22 cellular contexts compared by ENCODE assay signal in genomic region chr1:236576004-236576403, GRCh38. TPM values are rescaled to one million over a fixed set of nuclear protein-coding genes. Genes with fewer than 3 reads are reported as not detected.
DNase-seq lines count a peak whose midpoint lies in the region; ATAC-seq and TF ChIP-seq lines count a peak whose summit lies in the region.
"Had no signal": no experiment of that assay in that cellular context is flagged by ENCODE, and none has a peak within 500 bp of the region (broad histone marks: within the 10 kb centered on the region; RNA-seq: fewer than 3 reads in every experiment).

No MANE protein-coding gene starts in this region.

- H3K36me3 Mint-ChIP-seq in activated CD4-positive, alpha-beta T cell treated with anti-CD3 and anti-CD28 coated beads for 36 hours (ENCODE audit: low read depth): peaks cover 42% of the 10 kb centered on the region
- peaks cover 6 to 21% of the 10 kb centered on the region in 2 donors for H3K36me3 Mint-ChIP-seq in activated naive CD4-positive, alpha-beta T cell treated with anti-CD3 and anti-CD28 coated beads, Interleukin-2, amount 50 U/mL, for 72 hours

- peak overlapping the region; percentile 69 for H3K27ac Mint-ChIP-seq in activated CD4-positive, alpha-beta T cell treated with anti-CD3 and anti-CD28 coated beads for 36 hours
- no peak overlapping the region for H3K27ac Mint-ChIP-seq in activated naive CD4-positive, alpha-beta T cell treated with anti-CD3 and anti-CD28 coated beads, Interleukin-2, amount 50 U/mL, for 72 hours
- H3K27ac Mint-ChIP-seq: GM23338, immature natural killer cell, type B pancreatic cell had no signal

- H3K27ac ChIP-seq in body of pancreas: no peak overlapping the region
- H3K27ac ChIP-seq: A549, esophagus squamous epithelium, left ventricle myocardium inferior, stomach had no signal

- no peak for DNase-seq in activated CD4-positive, alpha-beta T cell treated with anti-CD3 and anti-CD28 coated beads for 36 hours
- no peak for DNase-seq in activated CD4-positive, alpha-beta T cell treated with anti-CD3 and anti-CD28 coated beads, Interleukin-2, amount 50 U/mL, for 4 hours
- peak; percentile 41 for DNase-seq in HS-5 (ENCODE audit: low read depth)
- peak; percentile 15 to 67 for DNase-seq in cardiac fibroblast (ENCODE audit: low read depth in 2 of 2)
- DNase-seq in renal cortical epithelial cell (ENCODE audit: low read depth): peak; percentile 7
- no peak for DNase-seq in activated naive CD4-positive, alpha-beta T cell treated with anti-CD3 and anti-CD28 coated beads, Interleukin-2, amount 50 U/mL, for 72 hours (ENCODE audit: low spot score in 2 of 2)
- DNase-seq in body of pancreas: no peak
- no peak for DNase-seq in cardiac septum (ENCODE audit: low spot score)
- DNase-seq: activated CD4-positive, alpha-beta T cell treated with anti-CD3 and anti-CD28 coated beads for 1 hour; activated effector memory CD4-positive, alpha-beta T cell treated with anti-CD3 and anti-CD28 coated beads, Interleukin-2, amount 50 U/mL, for 16 hours; amniotic stem cell; DMS 273 treated with DMSO at 0.1 percent for 48 hours; effector memory CD8-positive, alpha-beta T cell; esophagus squamous epithelium; immature natural killer cell; left ventricle myocardium inferior; NCI-H2171 treated with DMSO at 0.1 percent for 48 hours; NCI-H69; stomach had no signal

- H3K27me3 Mint-ChIP-seq in activated CD4-positive, alpha-beta T cell treated with anti-CD3 and anti-CD28 coated beads for 36 hours: no peaks in the 10 kb centered on the region
- H3K27me3 Mint-ChIP-seq: effector memory CD8-positive, alpha-beta T cell; type B pancreatic cell had no signal

- no peaks in the 10 kb centered on the region for H3K9me3 ChIP-seq in body of pancreas
- H3K9me3 ChIP-seq: A549, esophagus squamous epithelium, left ventricle myocardium inferior, stomach had no signal

- no peaks in the 10 kb centered on the region for H3K9me3 Mint-ChIP-seq in activated CD4-positive, alpha-beta T cell treated with anti-CD3 and anti-CD28 coated beads for 36 hours (ENCODE audit: low read depth)
- H3K9me3 Mint-ChIP-seq in activated naive CD4-positive, alpha-beta T cell treated with anti-CD3 and anti-CD28 coated beads, Interleukin-2, amount 50 U/mL, for 72 hours: no peaks in the 10 kb centered on the region
- H3K9me3 Mint-ChIP-seq: effector memory CD8-positive, alpha-beta T cell; GM23338; immature natural killer cell; type B pancreatic cell had no signal

- H3K4me1 Mint-ChIP-seq in activated CD4-positive, alpha-beta T cell treated with anti-CD3 and anti-CD28 coated beads for 36 hours: no peaks in the 10 kb centered on the region
- H3K4me1 Mint-ChIP-seq: GM23338, immature natural killer cell had no signal

- H3K4me3 ChIP-seq in cardiac fibroblast (replicated peaks in 1 of 2; ENCODE audit: low read depth in 2 of 2, low read length in 2 of 2): no peak overlapping the region
- H3K4me3 ChIP-seq in body of pancreas: no peak overlapping the region
- H3K4me3 ChIP-seq: A549, esophagus squamous epithelium, GM23338, left ventricle myocardium inferior, stomach had no signal

- H3K4me1 ChIP-seq in body of pancreas: no peaks in the 10 kb centered on the region
- H3K4me1 ChIP-seq: A549, esophagus squamous epithelium, stomach had no signal

- no peaks in the 10 kb centered on the region for H3K27me3 ChIP-seq in body of pancreas
- H3K27me3 ChIP-seq: esophagus squamous epithelium, stomach had no signal

- 49 to 67% methylated on average over 2 of the region's 2 CpGs for WGBS in body of pancreas, 2 donors

- ATAC-seq in activated CD4-positive, alpha-beta T cell treated with anti-CD3 and anti-CD28 coated beads for 36 hours: no peak
- ATAC-seq in activated naive CD4-positive, alpha-beta T cell treated with anti-CD3 and anti-CD28 coated beads, Interleukin-2, amount 50 U/mL, for 72 hours: no peak
- no peak for ATAC-seq in body of pancreas
- ATAC-seq: A549; effector memory CD8-positive, alpha-beta T cell; GM23338 had no signal

- intact Hi-C loops in activated CD4-positive, alpha-beta T cell treated with anti-CD3 and anti-CD28 coated beads for 36 hours (cut with DNase I, micrococcal nuclease): no loop called here
- intact Hi-C loops in body of pancreas (cut with DNase I): no loop called here
- intact Hi-C loops in cardiac septum (cut with DNase I): no loop called here

- no peak overlapping the region for H3K4me3 Mint-ChIP-seq in activated CD4-positive, alpha-beta T cell treated with anti-CD3 and anti-CD28 coated beads for 36 hours
- H3K4me3 Mint-ChIP-seq: effector memory CD8-positive, alpha-beta T cell; GM23338; immature natural killer cell; type B pancreatic cell had no signal

- CTCF ChIA-PET in activated CD4-positive, alpha-beta T cell treated with anti-CD3 and anti-CD28 coated beads for 36 hours (lab: Charles Lee): interaction anchor here (0.8 to 1.4 kb wide), 3 partner anchors 12 to 18 kb away, joined by 3 to 4 read pairs (median 4); no protein-coding TSS in a partner anchor

- TF ChIP-seq CTCF in cardiac fibroblast (IDR thresholded peaks at IDR 0.05; ENCODE audit: low read depth, low read length) (no peak), body of pancreas (IDR thresholded peaks at IDR 0.05) (no peak)

- TF ChIP-seq POLR2A in body of pancreas (IDR thresholded peaks at IDR 0.05): no peak

- H3K36me3 ChIP-seq in body of pancreas (replicated peaks in 1 of 2; ENCODE audit: insufficient read depth in 1 of 2, low read depth in 2 of 2): peaks cover 11 to 34% of the 10 kb centered on the region in 2 donors

- POLR2A ChIA-PET in activated CD4-positive, alpha-beta T cell treated with anti-CD3 and anti-CD28 coated beads for 36 hours (lab: Charles Lee): no interaction called here

RNA-seq across cellular contexts. Expression of gene HEATR1, which starts 28.3 kb away (rescaled TPM):
- 10 to 100 TPM; 82.4 to 89.1 TPM for total RNA-seq in activated CD4-positive, alpha-beta T cell treated with anti-CD3 and anti-CD28 coated beads for 36 hours
- total RNA-seq in renal cortical epithelial cell (50.4 and 55.1 TPM in 2 replicates), body of pancreas (10 to 100 TPM; 11.9 to 25.7 TPM), cardiac septum (12.6 TPM)
- total RNA-seq in activated naive CD4-positive, alpha-beta T cell treated with anti-CD3 and anti-CD28 coated beads, Interleukin-2, amount 50 U/mL, for 72 hours: 10 to 100 TPM; 49.4 to 74.0 TPM

RNA-seq across cellular contexts. Expression of gene LGALS8, which starts 52.2 kb away (rescaled TPM):
- 100 to 1,000 TPM; 106 to 155 TPM for total RNA-seq in activated CD4-positive, alpha-beta T cell treated with anti-CD3 and anti-CD28 coated beads for 36 hours
- total RNA-seq in renal cortical epithelial cell: 62.9 and 64.1 TPM in 2 replicates
- 100 to 1,000 TPM; 132 to 156 TPM for total RNA-seq in activated naive CD4-positive, alpha-beta T cell treated with anti-CD3 and anti-CD28 coated beads, Interleukin-2, amount 50 U/mL, for 72 hours
- 10 to 100 TPM; 58.9 to 83.4 TPM for total RNA-seq in body of pancreas
- 77.6 TPM for total RNA-seq in cardiac septum

Comparison
In these comparisons a context has a peak if more than half of its experiments do, and no peak if none do; other contexts are left out.
1. DNase-seq: peak in HS-5 (single experiment), cardiac fibroblast (2 of 2) and renal cortical epithelial cell (single experiment); none in activated CD4-positive, alpha-beta T cell treated with anti-CD3 and anti-CD28 coated beads for 36 hours (single experiment), activated CD4-positive, alpha-beta T cell treated with anti-CD3 and anti-CD28 coated beads, Interleukin-2, amount 50 U/mL, for 4 hours (0 of 2), activated naive CD4-positive, alpha-beta T cell treated with anti-CD3 and anti-CD28 coated beads, Interleukin-2, amount 50 U/mL, for 72 hours (0 of 2), body of pancreas (0 of 4) and cardiac septum (single experiment).